8 cellular contexts compared by ENCODE assay signal in genomic region chr5:102754499-102755424, GRCh38. TPM values are rescaled to one million over a fixed set of nuclear protein-coding genes. Genes with fewer than 3 reads are reported as not detected.
A peak's percentile ranks its signal among the peaks of the same experiment; 100 is the strongest.
DNase-seq lines count a peak whose midpoint lies in the region; ATAC-seq and TF ChIP-seq lines count a peak whose summit lies in the region.

TSS of gene PAM (plus strand) at chr5:102755305. CDS start at chr5:102866196, 110,891 bp downstream.

- intact Hi-C loops in breast epithelium (cut with DNase I; ENCODE audit: low total_unique reads): no loop called here

- no peaks in the 10 kb centered on the region for H3K27me3 ChIP-seq in breast epithelium

- TF ChIP-seq CTCF in VCaP (conservative IDR thresholded peaks at IDR 0.05) (no peak), breast epithelium (IDR thresholded peaks at IDR 0.05) (no peak)

- DNase-seq in NCI-H345 (lab: John Stamatoyannopoulos, UW) (peak; percentile 60), NCI-H345 treated with DMSO at 0.1 percent for 48 hours (lab: John Stamatoyannopoulos, UW; ENCODE audit: unreplicated experiment) (no peak), NCI-H2029 (lab: John Stamatoyannopoulos, UW) (peak; percentile 60), breast epithelium (ENCODE audit: low spot score in 2 of 2) (peak; percentile 57 to 69), iPS-NIHi7 (ENCODE audit: extremely low spot score) (peak; percentile 90)
- peak; percentile 78 for DNase-seq in stimulated activated CD4-positive, alpha-beta T cell treated with anti-CD3 and anti-CD28 coated beads, Interleukin-12 subunit alpha, Interleukin-12 subunit beta, amount 100 ng/mL, for 4 hours

- H3K4me3 ChIP-seq in breast epithelium: peak within 1 kb of the TSS; percentile 82 to 88 (median 82)

- no peak for TF ChIP-seq POLR2A in breast epithelium (IDR thresholded peaks at IDR 0.05)

- H3K4me1 ChIP-seq in breast epithelium: peaks cover 0 to 4% of the 10 kb centered on the region in 2 donors

- H3K27ac ChIP-seq in VCaP (peak within 1 kb of the TSS; percentile 53; the same call in 1 of the 2 replicates), breast epithelium (peak within 1 kb of the TSS; percentile 86 to 92)

- peak; percentile 74 for ATAC-seq in HG02884 (IDR thresholded peaks at IDR 0.05; ENCODE audit: unreplicated experiment)

- H3K9me3 ChIP-seq in breast epithelium: no peaks in the 10 kb centered on the region

- no peaks in the 10 kb centered on the region for H3K36me3 ChIP-seq in breast epithelium

RNA-seq across cellular contexts. Expression of gene PAM, which starts in this region (rescaled TPM):
- 100 to 1,000 TPM; 159 to 227 (median 193) TPM for total RNA-seq in breast epithelium
